ENCODE assay signal across 7 cellular contexts in the genomic region with DNA sequence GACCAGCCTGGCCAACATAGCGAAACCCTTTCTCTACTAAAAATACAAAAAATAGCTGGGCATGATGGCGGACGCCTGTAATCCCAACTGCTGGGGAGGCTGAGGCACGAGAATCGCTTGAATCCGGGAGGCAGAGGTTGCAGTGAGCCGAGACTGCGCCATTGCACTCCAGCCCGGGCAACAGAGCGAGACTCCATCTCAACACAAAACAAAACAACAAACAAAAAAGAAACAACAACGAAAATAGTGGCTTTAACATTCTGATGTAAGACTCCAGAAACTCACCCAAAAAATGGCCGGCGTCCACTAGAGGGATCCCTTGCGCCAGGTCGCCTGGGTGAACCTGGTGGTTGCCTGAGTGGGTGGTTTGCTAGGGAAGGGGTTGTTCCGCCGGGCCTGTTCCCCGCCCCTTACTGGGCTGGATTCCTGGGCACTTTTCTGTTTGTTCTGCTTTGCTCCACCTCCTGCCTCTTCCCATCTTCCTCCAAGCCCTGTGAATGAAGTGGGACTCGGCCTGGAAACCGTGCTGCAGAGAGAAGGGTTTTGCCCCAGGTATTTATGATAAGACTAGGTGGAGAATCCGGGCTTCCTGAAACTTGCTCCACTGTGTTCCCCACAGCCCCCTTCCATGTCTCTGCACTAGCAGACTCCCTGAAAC. TPM values are rescaled to one million over a fixed set of nuclear protein-coding genes. Genes with fewer than 3 reads are reported as not detected.
DNase-seq lines count a peak whose midpoint lies in the region; TF ChIP-seq lines count a peak whose summit lies in the region.

No MANE protein-coding gene starts in this region.

- H3K4me1 ChIP-seq in Loucy (ENCODE audit: insufficient read depth, low read length, poor library complexity, severe bottlenecking), result peaks cover 17% of the 10 kb centered on the region
- H3K4me1 ChIP-seq in colonic mucosa, result peaks cover 3% of the 10 kb centered on the region

- no peak overlapping the region for H2AFZ ChIP-seq in Loucy (ENCODE audit: low read length)

- peak; percentile 52 for TF ChIP-seq CTCF in GM10266 (IDR thresholded peaks at IDR 0.05; ENCODE audit: control insufficient read depth, insufficient read depth, low read depth, missing control alignments)
- peak; percentile 70 for TF ChIP-seq CTCF in Loucy (conservative IDR thresholded peaks at IDR 0.05; ENCODE audit: low read length)
- TF ChIP-seq CTCF in VCaP (conservative IDR thresholded peaks at IDR 0.05), result peak; percentile 87
- TF ChIP-seq CTCF in colonic mucosa (IDR thresholded peaks at IDR 0.05), result peak; percentile 37
- peak; percentile 59 for TF ChIP-seq CTCF in neural crest cell (conservative IDR thresholded peaks at IDR 0.05)
- TF ChIP-seq CTCF in coronary artery (IDR thresholded peaks at IDR 0.05), result no peak

- H3K4me1 Mint-ChIP-seq in neural crest cell, result peaks cover 24% of the 10 kb centered on the region

- H3K9me2 ChIP-seq in Loucy (replicated peaks; ENCODE audit: low read depth, low read length), result no peaks in the 10 kb centered on the region

- intact Hi-C loops in colonic mucosa (cut with DNase I), result no loop called here

- H3K27me3 Mint-ChIP-seq in neural crest cell (ENCODE audit: low read depth), result no peaks in the 10 kb centered on the region

- no peaks in the 10 kb centered on the region for H3K79me2 ChIP-seq in Loucy (ENCODE audit: insufficient read depth, low read length)

- H3K27ac Mint-ChIP-seq in neural crest cell (ENCODE audit: unreplicated experiment), result peak overlapping the region; percentile 12

- peak overlapping the region; percentile 85 for H3K27ac ChIP-seq in VCaP
- no peak overlapping the region for H3K27ac ChIP-seq in colonic mucosa
- no peak overlapping the region for H3K27ac ChIP-seq in coronary artery

- peak overlapping the region; percentile 50 for H3K4me2 ChIP-seq in Loucy (ENCODE audit: low read depth, low read length, poor library complexity, severe bottlenecking)

- H3K9me3 ChIP-seq in Loucy (ENCODE audit: insufficient read depth, low read depth, low read length) (no peaks in the 10 kb centered on the region), colonic mucosa (no peaks in the 10 kb centered on the region)

- H3K4me3 Mint-ChIP-seq in neural crest cell, result peak overlapping the region; percentile 85

- H3K4me3 ChIP-seq in Loucy (ENCODE audit: low read length, poor library complexity, severe bottlenecking) (no peak overlapping the region), colonic mucosa (no peak overlapping the region), coronary artery (no peak overlapping the region)

- no peaks in the 10 kb centered on the region for H3K27me3 ChIP-seq in Loucy (ENCODE audit: insufficient read depth, low read length, poor library complexity, severe bottlenecking)
- no peaks in the 10 kb centered on the region for H3K27me3 ChIP-seq in colonic mucosa

- DNase-seq in GM10266 (ENCODE audit: extremely low spot score), result peak; percentile 76
- peak; percentile 85 for DNase-seq in colonic mucosa
- peak; percentile 70 for DNase-seq in neural crest cell (ENCODE audit: low read depth, low spot score)
- DNase-seq in NCI-H187 (lab: John Stamatoyannopoulos, UW), result no peak
- DNase-seq in coronary artery (ENCODE audit: low spot score), result no peak

- no peaks in the 10 kb centered on the region for H3K9me3 Mint-ChIP-seq in neural crest cell

- H3K9ac ChIP-seq in Loucy (ENCODE audit: low read depth, low read length, poor library complexity, severe bottlenecking) (no peak overlapping the region), colonic mucosa (ENCODE audit: low read depth in 2 of 2, low read length in 2 of 2) (no peak overlapping the region)

- H4K20me1 ChIP-seq in Loucy (ENCODE audit: insufficient read depth, low read length, poor library complexity, severe bottlenecking), result no peaks in the 10 kb centered on the region

- peaks cover 7% of the 10 kb centered on the region for H3K36me3 Mint-ChIP-seq in neural crest cell (ENCODE audit: low read depth)

- H3K36me3 ChIP-seq in Loucy (ENCODE audit: insufficient read depth, low read length) (peaks cover 25% of the 10 kb centered on the region), colonic mucosa (no peaks in the 10 kb centered on the region)

- H3F3A ChIP-seq in Loucy (ENCODE audit: low read depth), result no peaks in the 10 kb centered on the region

RNA-seq across cellular contexts. Expression of gene PABPC1L, which starts 1.5 kb away (rescaled TPM):
- total RNA-seq in colonic mucosa (10 to 100 TPM; 11.5 to 36.3 TPM), neural crest cell (75.0 and 78.6 TPM in 2 replicates)

RNA-seq across cellular contexts. Expression of gene YWHAB, which starts 25.9 kb away (rescaled TPM):
- total RNA-seq in colonic mucosa, result 100 to 1,000 TPM; 256 to 282 TPM
- total RNA-seq in neural crest cell, result 168 and 172 TPM in 2 replicates

RNA-seq across cellular contexts. Expression of gene TOMM34, which starts 48.8 kb away (rescaled TPM):
- total RNA-seq in colonic mucosa (10 to 100 TPM; 16.5 to 29.9 TPM), neural crest cell (39.0 and 39.6 TPM in 2 replicates)

RNA-seq across cellular contexts. Expression of gene STK4, which starts 54.9 kb away (rescaled TPM):
- total RNA-seq in colonic mucosa (10 to 100 TPM; 28.9 to 29.9 TPM), neural crest cell (41.2 and 46.4 TPM in 2 replicates)

Comparison
In these comparisons a context has a peak if more than half of its experiments do, and no peak if none do; other contexts are left out.
1. DNase-seq: peak in GM10266 (single experiment), colonic mucosa (single experiment) and neural crest cell (single experiment); none in NCI-H187 (0 of 2) and coronary artery (single experiment).